9 cellular contexts compared by ENCODE assay signal in genomic region chr16:31071861-31072260, GRCh38. TPM values are rescaled to one million over a fixed set of nuclear protein-coding genes. Genes with fewer than 3 reads are reported as not detected.
DNase-seq lines count a peak whose midpoint lies in the region; ATAC-seq and TF ChIP-seq lines count a peak whose summit lies in the region.
"Had no signal": no experiment of that assay in that cellular context is flagged by ENCODE, and none has a peak within 500 bp of the region (broad histone marks: within the 10 kb centered on the region; RNA-seq: fewer than 3 reads in every experiment).

No MANE protein-coding gene starts in this region.

- H3K27ac ChIP-seq in PC-9: no peak overlapping the region
- peak overlapping the region; percentile 94 for H3K27ac ChIP-seq in smooth muscle cell (ENCODE audit: low read depth)

- H3K9me3 Mint-ChIP-seq in T-helper 1 cell treated with Interleukin-12 subunit alpha and Interleukin-12 subunit beta and Interleukin-4 antibody, amounts not matched to agents 30 μg/mL and 1 μg/mL, for 36 hours: no peaks in the 10 kb centered on the region

- peaks cover 9% of the 10 kb centered on the region for H3K36me3 Mint-ChIP-seq in T-helper 1 cell treated with Interleukin-12 subunit alpha and Interleukin-12 subunit beta and Interleukin-4 antibody, amounts not matched to agents 30 μg/mL and 1 μg/mL, for 36 hours (ENCODE audit: low read depth)

- no peaks in the 10 kb centered on the region for H3K27me3 Mint-ChIP-seq in T-helper 1 cell treated with Interleukin-12 subunit alpha and Interleukin-12 subunit beta and Interleukin-4 antibody, amounts not matched to agents 30 μg/mL and 1 μg/mL, for 36 hours (ENCODE audit: low read depth)

- H3K4me2 ChIP-seq in PC-9: peak overlapping the region; percentile 89
- peak overlapping the region; percentile 85 for H3K4me2 ChIP-seq in smooth muscle cell

- H3K79me2 ChIP-seq in PC-9 (ENCODE audit: low read depth) (peaks cover 84% of the 10 kb centered on the region), smooth muscle cell (ENCODE audit: low read depth) (peaks cover 76% of the 10 kb centered on the region)

- CTCF ChIA-PET in PC-9 (lab: Charles Lee): interaction anchor here (0.6 to 1.3 kb wide), 4 partner anchors 18 to 88 kb away, joined by 3 to 5 read pairs (median 4); partner anchors contain the start of gene HSD3B7

- peak overlapping the region; percentile 92 for H3K9ac ChIP-seq in smooth muscle cell (ENCODE audit: low read depth)

- H3F3A ChIP-seq in PC-9 (ENCODE audit: insufficient read depth, low read depth): peaks cover 8% of the 10 kb centered on the region; the same call in 1 of the 2 replicates
- H3F3A ChIP-seq in smooth muscle cell (ENCODE audit: low read depth): no peaks in the 10 kb centered on the region

- H3K27ac Mint-ChIP-seq in T-helper 1 cell treated with Interleukin-12 subunit alpha and Interleukin-12 subunit beta and Interleukin-4 antibody, amounts not matched to agents 30 μg/mL and 1 μg/mL, for 36 hours: peak overlapping the region; percentile 88

- H3K36me3 ChIP-seq in PC-9 (ENCODE audit: low read depth) (no peaks in the 10 kb centered on the region), smooth muscle cell (ENCODE audit: low read depth) (no peaks in the 10 kb centered on the region)

- no peak for DNase-seq in T-helper 1 cell
- no peak for DNase-seq in PC-9
- DNase-seq in epithelial cell of proximal tubule (ENCODE audit: low read depth): no peak
- DNase-seq in smooth muscle cell (lab: John Stamatoyannopoulos, UW; ENCODE audit: unreplicated experiment): no peak
- DNase-seq in NK-92 (lab: John Stamatoyannopoulos, UW; ENCODE audit: unreplicated experiment): no peak
- DNase-seq in retina: no peak

- no TSS peak for BruUV-seq in PC-9 (replicated peaks; lab: Mats Ljungman, UMichigan)

- WGBS in smooth muscle cell (ENCODE audit: low lambda C conversion rate): 26% methylated on average over 4 of the region's 4 CpGs

- TF ChIP-seq CTCF in PC-9 (conservative IDR thresholded peaks at IDR 0.05) (no peak), epithelial cell of proximal tubule (conservative IDR thresholded peaks at IDR 0.05; ENCODE audit: low read depth, low read length) (no peak), smooth muscle cell (IDR thresholded peaks at IDR 0.05; ENCODE audit: borderline replicate concordance, insufficient read depth, poor library complexity, severe bottlenecking) (no peak)

- intact Hi-C loops in PC-9 (cut with micrococcal nuclease; ENCODE audit: unreplicated experiment): loop anchor here (2.0 kb wide), 1 partner anchor 381 kb away; no protein-coding TSS in a partner anchor

- peaks cover 4% of the 10 kb centered on the region; the same call in 1 of the 2 replicates for H4K20me1 ChIP-seq in PC-9 (ENCODE audit: insufficient read depth)
- peaks cover 8% of the 10 kb centered on the region for H4K20me1 ChIP-seq in smooth muscle cell (ENCODE audit: low read depth)

- H3K4me1 ChIP-seq in PC-9 (replicated peaks; ENCODE audit: insufficient read depth) (peaks cover 20% of the 10 kb centered on the region), smooth muscle cell (ENCODE audit: low read depth) (peaks cover 15% of the 10 kb centered on the region)
- H3K4me1 ChIP-seq: foreskin keratinocyte had no signal

- H3K4me3 ChIP-seq in PC-9 (peak overlapping the region; percentile 89), epithelial cell of proximal tubule (ENCODE audit: low read depth, low read length) (peak overlapping the region; percentile 81), smooth muscle cell (peak overlapping the region; percentile 76)

- POLR2A ChIA-PET in PC-9 (lab: Charles Lee; ENCODE audit: unreplicated experiment): interaction anchor here (0.5 kb wide), 1 partner anchor 108 kb away, joined by 5 read pairs; the partner anchor contains the start of gene FUS

- peaks cover 30% of the 10 kb centered on the region for H3K4me1 Mint-ChIP-seq in T-helper 1 cell treated with Interleukin-12 subunit alpha and Interleukin-12 subunit beta and Interleukin-4 antibody, amounts not matched to agents 30 μg/mL and 1 μg/mL, for 36 hours (ENCODE audit: low read depth)

- ATAC-seq in HG02798 (IDR thresholded peaks at IDR 0.05; ENCODE audit: poor library complexity, unreplicated experiment): no peak
- ATAC-seq: foreskin keratinocyte had no signal

- H3K27me3 ChIP-seq in PC-9 (ENCODE audit: insufficient read depth, low read depth) (no peaks in the 10 kb centered on the region), smooth muscle cell (ENCODE audit: low read depth) (no peaks in the 10 kb centered on the region)
- H3K27me3 ChIP-seq: foreskin keratinocyte had no signal

- peak overlapping the region; percentile 99 for H3K4me3 Mint-ChIP-seq in T-helper 1 cell treated with Interleukin-12 subunit alpha and Interleukin-12 subunit beta and Interleukin-4 antibody, amounts not matched to agents 30 μg/mL and 1 μg/mL, for 36 hours

- H2AFZ ChIP-seq in PC-9 (no peak overlapping the region), smooth muscle cell (ENCODE audit: low read depth) (no peak overlapping the region)

- H3K9me2 ChIP-seq in PC-9 (ENCODE audit: insufficient read depth): no peaks in the 10 kb centered on the region; the same call in 1 of the 2 replicates

- H3K9me3 ChIP-seq in PC-9 (ENCODE audit: insufficient read depth, low read depth) (no peaks in the 10 kb centered on the region), smooth muscle cell (replicated peaks; ENCODE audit: low read depth) (no peaks in the 10 kb centered on the region)

RNA-seq across cellular contexts. Expression of gene ZNF668, which starts 2.2 kb away (rescaled TPM):
- total RNA-seq in PC-9 (2021) (13.2 and 17.4 TPM in 2 replicates), epithelial cell of proximal tubule (11.1 and 18.3 TPM in 2 replicates), smooth muscle cell (7.3 and 9.0 TPM in 2 replicates)
- 20.1 and 21.0 TPM in 2 replicates for polyA plus RNA-seq in smooth muscle cell

RNA-seq across cellular contexts. Expression of gene ZNF646, which starts 2.4 kb away (rescaled TPM):
- total RNA-seq in PC-9 (2021) (25.4 and 30.7 TPM in 2 replicates), epithelial cell of proximal tubule (12.7 and 13.5 TPM in 2 replicates), smooth muscle cell (5.7 and 8.1 TPM in 2 replicates)
- 5.4 and 7.3 TPM in 2 replicates for polyA plus RNA-seq in smooth muscle cell

RNA-seq across cellular contexts. Expression of gene PRSS53, which starts 16.9 kb away (rescaled TPM):
- 7.7 and 9.2 TPM in 2 replicates for total RNA-seq in PC-9 (2021)
- total RNA-seq in epithelial cell of proximal tubule: 0.58 and 2.2 TPM in 2 replicates
- 5.1 and 6.3 TPM in 2 replicates for total RNA-seq in smooth muscle cell
- 0.66 and 1.1 TPM in 2 replicates for polyA plus RNA-seq in smooth muscle cell

RNA-seq across cellular contexts. Expression of gene VKORC1, which starts 22.7 kb away (rescaled TPM):
- total RNA-seq in PC-9 (2021) (46.0 and 59.9 TPM in 2 replicates), epithelial cell of proximal tubule (129 and 214 TPM in 2 replicates), smooth muscle cell (232 and 253 TPM in 2 replicates)
- polyA plus RNA-seq in smooth muscle cell: 340 and 394 TPM in 2 replicates

RNA-seq across cellular contexts. Expression of gene BCKDK, which starts 36.3 kb away (rescaled TPM):
- total RNA-seq in PC-9 (2021): 41.5 and 66.5 TPM in 2 replicates
- 78.2 and 80.3 TPM in 2 replicates for total RNA-seq in epithelial cell of proximal tubule
- 32.1 and 40.5 TPM in 2 replicates for total RNA-seq in smooth muscle cell
- polyA plus RNA-seq in smooth muscle cell: 82.6 and 87.9 TPM in 2 replicates
